ENCODE assay signal across 2 cellular contexts in genomic region chr6:75233097-75233615, GRCh38.
TF ChIP-seq lines count a peak whose summit lies in the region.

No MANE protein-coding gene starts in this region.

TF ChIP-seq in GM23338, 12 proteins besides CTCF, POLR2A, EP300 and RAD21:
- TF ChIP-seq ZNF462 (CRISPR knock-in tag; IDR thresholded peaks at IDR 0.05) (no peak), REST (IDR thresholded peaks at IDR 0.05; ENCODE audit: unreplicated experiment) (no peak), JUNB (IDR thresholded peaks at IDR 0.05; ENCODE audit: unreplicated experiment) (no peak), ZNF114 (CRISPR knock-in tag; IDR thresholded peaks at IDR 0.05) (no peak), POLR2AphosphoS5 (IDR thresholded peaks at IDR 0.05; ENCODE audit: low read depth) (no peak), EZH2 (IDR thresholded peaks at IDR 0.05; ENCODE audit: low read depth, unreplicated experiment) (no peak), EZH2phosphoT487 (IDR thresholded peaks at IDR 0.05; ENCODE audit: unreplicated experiment) (no peak), ETS1 (IDR thresholded peaks at IDR 0.05) (no peak), CREB1 (CRISPR knock-in tag; IDR thresholded peaks at IDR 0.05; ENCODE audit: low read depth) (no peak), NANOG (IDR thresholded peaks at IDR 0.05; ENCODE audit: borderline replicate concordance) (no peak), STAT1 (IDR thresholded peaks at IDR 0.05; ENCODE audit: unreplicated experiment) (no peak)

TF ChIP-seq in SK-N-SH treated with all-trans-retinoic acid at 6 μM for 48 hours, 23 proteins besides CTCF, POLR2A, EP300 and RAD21 (continued from another document):
- TF ChIP-seq CREB5 (CRISPR knock-in tag; IDR thresholded peaks at IDR 0.05; ENCODE audit: low read depth) (no peak), TOX (CRISPR knock-in tag; IDR thresholded peaks at IDR 0.05; ENCODE audit: borderline replicate concordance) (no peak), CSRNP3 (CRISPR knock-in tag; IDR thresholded peaks at IDR 0.05) (no peak), GLIS3 (CRISPR knock-in tag; IDR thresholded peaks at IDR 0.05) (no peak), ISL1 (CRISPR knock-in tag; IDR thresholded peaks at IDR 0.05) (no peak), OSR1 (CRISPR knock-in tag; IDR thresholded peaks at IDR 0.05) (no peak), ZFP30 (CRISPR knock-in tag; IDR thresholded peaks at IDR 0.05) (no peak), CSDC2 (CRISPR knock-in tag; IDR thresholded peaks at IDR 0.05) (no peak), BACH2 (CRISPR knock-in tag; IDR thresholded peaks at IDR 0.05; ENCODE audit: borderline replicate concordance) (no peak), SNAI2 (CRISPR knock-in tag; IDR thresholded peaks at IDR 0.05) (no peak), TCF4 (CRISPR knock-in tag; IDR thresholded peaks at IDR 0.05; ENCODE audit: borderline replicate concordance) (no peak)
